ENCODE assay signal across 8 cellular contexts in genomic region chr6:2839195-2839981, GRCh38.
DNase-seq lines count a peak whose midpoint lies in the region; ATAC-seq and TF ChIP-seq lines count a peak whose summit lies in the region.

No MANE protein-coding gene starts in this region.

- H3K36me3 Mint-ChIP-seq in T-helper 2 cell treated with Interferon-gamma antibody and Interleukin-4, amounts not matched to agents 5 μg/mL and 100 μg/mL, for 36 hours (ENCODE audit: low read depth), result peaks cover 53% of the 10 kb centered on the region
- peaks cover 25 to 37% of the 10 kb centered on the region in 2 donors for H3K36me3 Mint-ChIP-seq in stimulated activated naive B cell treated with anti-CD40 and anti-IgM and Interleukin-4, amounts not matched to agents 10 μg/mL and 1 μg/mL and 100 μg/mL, for 72 hours

- ATAC-seq in SK-N-SH treated with all-trans-retinoic acid at 6 μM for 48 hours (peak; percentile 62), GM19463 (IDR thresholded peaks at IDR 0.05; ENCODE audit: unreplicated experiment) (no peak)
- no peak for ATAC-seq in stimulated activated naive B cell treated with anti-CD40 and anti-IgM and Interleukin-4, amounts not matched to agents 10 μg/mL and 1 μg/mL and 100 μg/mL, for 72 hours (replicated peaks)

- H3K27me3 Mint-ChIP-seq in T-helper 2 cell treated with Interferon-gamma antibody and Interleukin-4, amounts not matched to agents 5 μg/mL and 100 μg/mL, for 36 hours (ENCODE audit: low read depth), result no peaks in the 10 kb centered on the region
- H3K27me3 Mint-ChIP-seq in stimulated activated naive B cell treated with anti-CD40 and anti-IgM and Interleukin-4, amounts not matched to agents 10 μg/mL and 1 μg/mL and 100 μg/mL, for 72 hours, result no peaks in the 10 kb centered on the region

- peaks cover 50% of the 10 kb centered on the region for H3K4me1 Mint-ChIP-seq in T-helper 2 cell treated with Interferon-gamma antibody and Interleukin-4, amounts not matched to agents 5 μg/mL and 100 μg/mL, for 36 hours (ENCODE audit: low read depth)
- peaks cover 30 to 64% of the 10 kb centered on the region in 2 donors for H3K4me1 Mint-ChIP-seq in stimulated activated naive B cell treated with anti-CD40 and anti-IgM and Interleukin-4, amounts not matched to agents 10 μg/mL and 1 μg/mL and 100 μg/mL, for 72 hours

- H3K9me3 Mint-ChIP-seq in T-helper 2 cell treated with Interferon-gamma antibody and Interleukin-4, amounts not matched to agents 5 μg/mL and 100 μg/mL, for 36 hours, result no peaks in the 10 kb centered on the region
- peaks cover 0 to under 1% of the 10 kb centered on the region in 2 donors for H3K9me3 Mint-ChIP-seq in stimulated activated naive B cell treated with anti-CD40 and anti-IgM and Interleukin-4, amounts not matched to agents 10 μg/mL and 1 μg/mL and 100 μg/mL, for 72 hours

- H3K27ac Mint-ChIP-seq in T-helper 2 cell treated with Interferon-gamma antibody and Interleukin-4, amounts not matched to agents 5 μg/mL and 100 μg/mL, for 36 hours, result peak overlapping the region; percentile 68
- H3K27ac Mint-ChIP-seq in stimulated activated naive B cell treated with anti-CD40 and anti-IgM and Interleukin-4, amounts not matched to agents 10 μg/mL and 1 μg/mL and 100 μg/mL, for 72 hours, result no peak overlapping the region

- H3K4me3 Mint-ChIP-seq in T-helper 2 cell treated with Interferon-gamma antibody and Interleukin-4, amounts not matched to agents 5 μg/mL and 100 μg/mL, for 36 hours, result peak overlapping the region; percentile 95
- peak overlapping the region; percentile 89 to 94 for H3K4me3 Mint-ChIP-seq in stimulated activated naive B cell treated with anti-CD40 and anti-IgM and Interleukin-4, amounts not matched to agents 10 μg/mL and 1 μg/mL and 100 μg/mL, for 72 hours

- DNase-seq in T-helper 2 cell treated with Interferon-gamma antibody and Interleukin-4, amounts not matched to agents 5 μg/mL and 100 μg/mL, for 36 hours (ENCODE audit: low spot score), result no peak
- DNase-seq in T-helper 2 cell, result no peak
- DNase-seq in fibroblast of gingiva (ENCODE audit: low read depth), result peak; percentile 26
- no peak for DNase-seq in stimulated activated naive B cell treated with anti-CD40 and anti-IgM and Interleukin-4, amounts not matched to agents 10 μg/mL and 1 μg/mL and 100 μg/mL, for 72 hours
- no peak for DNase-seq in islet precursor cell
- no peak for DNase-seq in inferior parietal cortex (ENCODE audit: extremely low spot score)

TF ChIP-seq in SK-N-SH treated with all-trans-retinoic acid at 6 μM for 48 hours, 23 proteins besides CTCF, POLR2A, EP300 and RAD21:
- TF ChIP-seq, protein P1, sequence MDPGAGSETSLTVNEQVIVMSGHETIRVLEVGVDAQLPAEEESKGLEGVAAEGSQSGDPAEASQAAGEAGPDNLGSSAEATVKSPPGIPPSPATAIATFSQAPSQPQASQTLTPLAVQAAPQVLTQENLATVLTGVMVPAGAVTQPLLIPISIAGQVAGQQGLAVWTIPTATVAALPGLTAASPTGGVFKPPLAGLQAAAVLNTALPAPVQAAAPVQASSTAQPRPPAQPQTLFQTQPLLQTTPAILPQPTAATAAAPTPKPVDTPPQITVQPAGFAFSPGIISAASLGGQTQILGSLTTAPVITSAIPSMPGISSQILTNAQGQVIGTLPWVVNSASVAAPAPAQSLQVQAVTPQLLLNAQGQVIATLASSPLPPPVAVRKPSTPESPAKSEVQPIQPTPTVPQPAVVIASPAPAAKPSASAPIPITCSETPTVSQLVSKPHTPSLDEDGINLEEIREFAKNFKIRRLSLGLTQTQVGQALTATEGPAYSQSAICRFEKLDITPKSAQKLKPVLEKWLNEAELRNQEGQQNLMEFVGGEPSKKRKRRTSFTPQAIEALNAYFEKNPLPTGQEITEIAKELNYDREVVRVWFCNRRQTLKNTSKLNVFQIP (CRISPR knock-in tag; IDR thresholded peaks at IDR 0.05; ENCODE audit: borderline replicate concordance, low read depth), result no peak
- TF ChIP-seq GLIS3 (CRISPR knock-in tag; IDR thresholded peaks at IDR 0.05) (no peak), CSRNP3 (CRISPR knock-in tag; IDR thresholded peaks at IDR 0.05) (no peak), ARNTL (CRISPR knock-in tag; IDR thresholded peaks at IDR 0.05; ENCODE audit: borderline replicate concordance, low read depth) (no peak), ISL1 (CRISPR knock-in tag; IDR thresholded peaks at IDR 0.05) (peak; percentile 35; the same call in 1 of the 2 replicates), CSDC2 (CRISPR knock-in tag; IDR thresholded peaks at IDR 0.05) (no peak)
